Comparison of ENCODE assay signal across 4 cellular contexts in genomic region chr2:54265081-54265480, GRCh38. TPM values are rescaled to one million over a fixed set of nuclear protein-coding genes. Genes with fewer than 3 reads are reported as not detected.
"Had no signal": no experiment of that assay in that cellular context is flagged by ENCODE, and none has a peak within 500 bp of the region (broad histone marks: within the 10 kb centered on the region; RNA-seq: fewer than 3 reads in every experiment).

No MANE protein-coding gene starts in this region.

RNA-seq across cellular contexts. Expression of gene TSPYL6, which starts 9.1 kb away (rescaled TPM):
- total RNA-seq: HT-29, HT1080, IMR-90 had no signal
- polyA plus RNA-seq: IgD-negative memory B cell, IMR-90 had no signal
